Comparison of ENCODE assay signal across 1 cellular context in genomic region chr2:85772019-85772745, GRCh38.
TF ChIP-seq lines count a peak whose summit lies in the region.

No MANE protein-coding gene starts in this region.

TF ChIP-seq in SK-N-SH treated with all-trans-retinoic acid at 6 μM for 48 hours, 23 proteins besides CTCF, POLR2A, EP300 and RAD21 (continued from another document):
- TF ChIP-seq, protein P1, sequence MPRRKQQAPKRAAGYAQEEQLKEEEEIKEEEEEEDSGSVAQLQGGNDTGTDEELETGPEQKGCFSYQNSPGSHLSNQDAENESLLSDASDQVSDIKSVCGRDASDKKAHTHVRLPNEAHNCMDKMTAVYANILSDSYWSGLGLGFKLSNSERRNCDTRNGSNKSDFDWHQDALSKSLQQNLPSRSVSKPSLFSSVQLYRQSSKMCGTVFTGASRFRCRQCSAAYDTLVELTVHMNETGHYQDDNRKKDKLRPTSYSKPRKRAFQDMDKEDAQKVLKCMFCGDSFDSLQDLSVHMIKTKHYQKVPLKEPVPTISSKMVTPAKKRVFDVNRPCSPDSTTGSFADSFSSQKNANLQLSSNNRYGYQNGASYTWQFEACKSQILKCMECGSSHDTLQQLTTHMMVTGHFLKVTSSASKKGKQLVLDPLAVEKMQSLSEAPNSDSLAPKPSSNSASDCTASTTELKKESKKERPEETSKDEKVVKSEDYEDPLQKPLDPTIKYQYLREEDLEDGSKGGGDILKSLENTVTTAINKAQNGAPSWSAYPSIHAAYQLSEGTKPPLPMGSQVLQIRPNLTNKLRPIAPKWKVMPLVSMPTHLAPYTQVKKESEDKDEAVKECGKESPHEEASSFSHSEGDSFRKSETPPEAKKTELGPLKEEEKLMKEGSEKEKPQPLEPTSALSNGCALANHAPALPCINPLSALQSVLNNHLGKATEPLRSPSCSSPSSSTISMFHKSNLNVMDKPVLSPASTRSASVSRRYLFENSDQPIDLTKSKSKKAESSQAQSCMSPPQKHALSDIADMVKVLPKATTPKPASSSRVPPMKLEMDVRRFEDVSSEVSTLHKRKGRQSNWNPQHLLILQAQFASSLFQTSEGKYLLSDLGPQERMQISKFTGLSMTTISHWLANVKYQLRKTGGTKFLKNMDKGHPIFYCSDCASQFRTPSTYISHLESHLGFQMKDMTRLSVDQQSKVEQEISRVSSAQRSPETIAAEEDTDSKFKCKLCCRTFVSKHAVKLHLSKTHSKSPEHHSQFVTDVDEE (CRISPR knock-in tag; IDR thresholded peaks at IDR 0.05) = peak; percentile 94
- TF ChIP-seq, protein P2, sequence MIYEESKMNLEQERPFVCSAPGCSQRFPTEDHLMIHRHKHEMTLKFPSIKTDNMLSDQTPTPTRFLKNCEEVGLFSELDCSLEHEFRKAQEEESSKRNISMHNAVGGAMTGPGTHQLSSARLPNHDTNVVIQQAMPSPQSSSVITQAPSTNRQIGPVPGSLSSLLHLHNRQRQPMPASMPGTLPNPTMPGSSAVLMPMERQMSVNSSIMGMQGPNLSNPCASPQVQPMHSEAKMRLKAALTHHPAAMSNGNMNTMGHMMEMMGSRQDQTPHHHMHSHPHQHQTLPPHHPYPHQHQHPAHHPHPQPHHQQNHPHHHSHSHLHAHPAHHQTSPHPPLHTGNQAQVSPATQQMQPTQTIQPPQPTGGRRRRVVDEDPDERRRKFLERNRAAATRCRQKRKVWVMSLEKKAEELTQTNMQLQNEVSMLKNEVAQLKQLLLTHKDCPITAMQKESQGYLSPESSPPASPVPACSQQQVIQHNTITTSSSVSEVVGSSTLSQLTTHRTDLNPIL (CRISPR knock-in tag; IDR thresholded peaks at IDR 0.05; ENCODE audit: low read depth) = no peak
- TF ChIP-seq ESRRG (CRISPR knock-in tag; IDR thresholded peaks at IDR 0.05) = no peak
